In genomic region chr19:35557539-35558399, GRCh38 we compare ENCODE assay signal across 7 cellular contexts. TPM values are rescaled to one million over a fixed set of nuclear protein-coding genes. Genes with fewer than 3 reads are reported as not detected.
A peak's percentile ranks its signal among the peaks of the same experiment; 100 is the strongest.
DNase-seq lines count a peak whose midpoint lies in the region; ATAC-seq and TF ChIP-seq lines count a peak whose summit lies in the region.

No MANE protein-coding gene starts in this region.

- no peaks in the 10 kb centered on the region; the same call in 2 of the 3 replicates for H3K36me3 Mint-ChIP-seq in GM23338 (ENCODE audit: low read depth)

- WGBS in body of pancreas, 2 donors: 15 to 25% methylated on average over 31 to 60 of the region's 60 CpGs

- H3K4me3 ChIP-seq in GM23338 (peak overlapping the region; percentile 79), body of pancreas (peak overlapping the region in 1 of 2 donors; percentile 19)

- peaks cover 12% of the 10 kb centered on the region for H3K4me1 Mint-ChIP-seq in GM23338

- H3K36me3 ChIP-seq in GM23338 (ENCODE audit: insufficient read depth): no peaks in the 10 kb centered on the region
- no peaks in the 10 kb centered on the region for H3K36me3 ChIP-seq in body of pancreas (replicated peaks in 1 of 2; ENCODE audit: insufficient read depth in 1 of 2, low read depth in 2 of 2)

- H4K20me1 ChIP-seq in GM23338 (replicated peaks; ENCODE audit: insufficient read depth): no peaks in the 10 kb centered on the region

- ATAC-seq in GM23338 (peak; percentile 89), body of pancreas (peak; percentile 76), HG03196 (IDR thresholded peaks at IDR 0.05; ENCODE audit: unreplicated experiment) (no peak), HG03432 (IDR thresholded peaks at IDR 0.05; ENCODE audit: unreplicated experiment) (no peak)

- TF ChIP-seq CTCF in GM23338 (conservative IDR thresholded peaks at IDR 0.05; ENCODE audit: low read depth in 2 of 2) (peak in 1 of 2 experiments; percentile 25; a peak in 1 of 4 replicates), body of pancreas (IDR thresholded peaks at IDR 0.05) (no peak)

- H3K9me3 Mint-ChIP-seq in GM23338: no peaks in the 10 kb centered on the region; the same call in 1 of the 3 replicates

- intact Hi-C loops in body of pancreas (cut with DNase I): loop anchor here (10.0 kb wide), 1 partner anchor 157 kb away; the partner anchor contains the start of gene KMT2B

- H3K79me2 ChIP-seq in GM23338 (replicated peaks; ENCODE audit: insufficient read depth): no peaks in the 10 kb centered on the region

- peaks cover 27% of the 10 kb centered on the region for H3K27me3 Mint-ChIP-seq in GM23338 (ENCODE audit: insufficient read depth, low read depth, poor library complexity)

- TF ChIP-seq POLR2A in body of pancreas (IDR thresholded peaks at IDR 0.05): no peak

- peak overlapping the region; percentile 85 for H3K4me3 Mint-ChIP-seq in GM23338

- peaks cover 11% of the 10 kb centered on the region; the same call in 1 of the 2 replicates for H3F3A ChIP-seq in GM23338 (replicated peaks; ENCODE audit: low read depth)

- H3K4me1 ChIP-seq in GM23338 (ENCODE audit: insufficient read depth) (peaks cover 8% of the 10 kb centered on the region; the same call in 1 of the 2 replicates), body of pancreas (peaks cover 40% of the 10 kb centered on the region)

- peak; percentile 95 for DNase-seq in GM23338 (ENCODE audit: low spot score)
- peak; percentile 29 for DNase-seq in T follicular helper cell (ENCODE audit: low read depth)
- DNase-seq in body of pancreas: peak; percentile 54 to 94 (median 86)
- peak; percentile 91 for DNase-seq in islet precursor cell
- DNase-seq in stimulated activated CD4-positive, alpha-beta T cell treated with anti-CD3 and anti-CD28 coated beads, Interleukin-2, amount 100 ng/mL, for 4 hours (ENCODE audit: low read depth): peak; percentile 34

- H3K4me2 ChIP-seq in GM23338: peak overlapping the region; percentile 84

- no peak overlapping the region for H3K27ac ChIP-seq in GM23338 (ENCODE audit: low read depth)
- peak overlapping the region in 1 of 4 donors; percentile 47 for H3K27ac ChIP-seq in body of pancreas

- H2AFZ ChIP-seq in GM23338: peak overlapping the region; percentile 93; the same call in 1 of the 2 replicates

- H3K27me3 ChIP-seq in GM23338 (ENCODE audit: insufficient read depth) (peaks cover 10% of the 10 kb centered on the region), body of pancreas (no peaks in the 10 kb centered on the region)

- peak overlapping the region; percentile 91 for H3K27ac Mint-ChIP-seq in GM23338

- no peaks in the 10 kb centered on the region for H3K9me2 ChIP-seq in GM23338 (ENCODE audit: insufficient read depth)

- no peaks in the 10 kb centered on the region for H3K9me3 ChIP-seq in body of pancreas

TF ChIP-seq in GM23338, 12 proteins besides CTCF, POLR2A, EP300 and RAD21:
- TF ChIP-seq CREB1 (CRISPR knock-in tag; IDR thresholded peaks at IDR 0.05; ENCODE audit: low read depth): no peak
- TF ChIP-seq STAT1 (IDR thresholded peaks at IDR 0.05; ENCODE audit: unreplicated experiment): no peak
- TF ChIP-seq ZNF331 (CRISPR knock-in tag; IDR thresholded peaks at IDR 0.05; ENCODE audit: low read depth): no peak
- TF ChIP-seq POLR2AphosphoS5 (IDR thresholded peaks at IDR 0.05; ENCODE audit: low read depth): no peak; the same call in 1 of the 2 replicates
- no peak for TF ChIP-seq NANOG (IDR thresholded peaks at IDR 0.05; ENCODE audit: borderline replicate concordance)
- no peak for TF ChIP-seq EZH2phosphoT487 (IDR thresholded peaks at IDR 0.05; ENCODE audit: unreplicated experiment)
- TF ChIP-seq REST (IDR thresholded peaks at IDR 0.05; ENCODE audit: unreplicated experiment): no peak
- TF ChIP-seq ETS1 (IDR thresholded peaks at IDR 0.05): no peak
- TF ChIP-seq ZNF114 (CRISPR knock-in tag; IDR thresholded peaks at IDR 0.05): no peak
- no peak for TF ChIP-seq JUNB (IDR thresholded peaks at IDR 0.05; ENCODE audit: unreplicated experiment)

RNA-seq across cellular contexts. Expression of gene ATP4A, which starts 5.7 kb away (rescaled TPM):
- 0.62 and 0.63 TPM in 2 replicates for total RNA-seq in GM23338 (2014; rRNA removed; shearing (Covaris generic))
- 0.61 and 1.0 TPM in 2 replicates for polyA plus RNA-seq in GM23338 (2016; fragmentation: Nextera tagmentation; extraction: Ambion mirVana)
- total RNA-seq in body of pancreas: 1 to 10 TPM in 1 of 2 donors, not detected in 1; 8.2 TPM

RNA-seq across cellular contexts. Expression of gene TMEM147, which starts 12.3 kb away (rescaled TPM):
- 164 and 170 TPM in 2 replicates for total RNA-seq in GM23338 (2014; rRNA removed; shearing (Covaris generic))
- polyA plus RNA-seq in GM23338 (2016; fragmentation: Nextera tagmentation; extraction: Ambion mirVana): 272 TPM in 2 replicates
- 10 to 100 TPM; 59.4 to 67.9 TPM for total RNA-seq in body of pancreas

RNA-seq across cellular contexts. Expression of gene GAPDHS, which starts 24.5 kb away (rescaled TPM):
- not detected in 2 replicates for total RNA-seq in GM23338 (2014; rRNA removed; shearing (Covaris generic))
- 0.21 TPM in 1 of 2 replicates, not detected in the other for polyA plus RNA-seq in GM23338 (2016; fragmentation: Nextera tagmentation; extraction: Ambion mirVana)
- not detected for total RNA-seq in body of pancreas

RNA-seq across cellular contexts. Expression of gene PMIS2, which starts 28.2 kb away (rescaled TPM):
- not detected in 2 replicates for total RNA-seq in GM23338 (2014; rRNA removed; shearing (Covaris generic))
- polyA plus RNA-seq in GM23338 (2016; fragmentation: Nextera tagmentation; extraction: Ambion mirVana): not detected in 2 replicates
- not detected for total RNA-seq in body of pancreas

RNA-seq across cellular contexts. Expression of gene SBSN, which starts 29.7 kb away (rescaled TPM):
- not detected in 2 replicates for total RNA-seq in GM23338 (2014; rRNA removed; shearing (Covaris generic))
- polyA plus RNA-seq in GM23338 (2016; fragmentation: Nextera tagmentation; extraction: Ambion mirVana): 0.39 and 0.42 TPM in 2 replicates
- not detected for total RNA-seq in body of pancreas

Comparison
In these comparisons a context has a peak if more than half of its experiments do, and no peak if none do; other contexts are left out.
1. ATAC-seq: peak in GM23338 (single experiment) and body of pancreas (single experiment); none in HG03196 (single experiment) and HG03432 (single experiment).
2. DNase-seq: peak in every context shown above with its lines; median percentile 95 in GM23338; 91 in islet precursor cell; 86 in body of pancreas; 34 in stimulated activated CD4-positive, alpha-beta T cell treated with anti-CD3 and anti-CD28 coated beads, Interleukin-2, amount 100 ng/mL, for 4 hours; 29 in T follicular helper cell.